In the genomic region with DNA sequence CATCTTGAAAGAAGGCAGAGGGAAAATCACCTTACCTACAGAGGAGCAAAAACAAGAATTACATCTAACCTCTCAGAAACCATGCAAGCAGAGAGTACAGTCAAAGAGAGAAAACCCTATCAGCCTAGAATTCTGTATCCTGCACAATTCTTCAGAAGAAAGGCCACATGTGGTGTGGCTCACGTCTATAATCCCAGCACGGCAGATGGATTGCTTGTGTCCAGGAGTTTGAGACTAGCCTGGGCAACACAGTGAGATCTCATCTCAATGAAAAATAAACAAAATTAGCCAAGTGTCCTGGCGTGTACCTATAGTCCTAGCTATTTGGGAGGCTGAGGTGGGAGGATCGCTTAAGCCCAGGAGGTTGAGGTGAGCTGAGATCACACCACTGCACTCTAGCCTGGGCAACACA, we compare ENCODE assay signal across 13 cellular contexts. TPM values are rescaled to one million over a fixed set of nuclear protein-coding genes. Genes with fewer than 3 reads are reported as not detected.
DNase-seq lines count a peak whose midpoint lies in the region; ATAC-seq and TF ChIP-seq lines count a peak whose summit lies in the region.
"Had no signal": no experiment of that assay in that cellular context is flagged by ENCODE, and none has a peak within 500 bp of the region (broad histone marks: within the 10 kb centered on the region; RNA-seq: fewer than 3 reads in every experiment).

No MANE protein-coding gene starts in this region.

- peak; percentile 25 to 73 for ATAC-seq in activated CD4-positive, CD25-positive, alpha-beta regulatory T cell treated with anti-CD3 and anti-CD28 coated beads, Interleukin-2, amount 50 U/mL, for 24 hours
- ATAC-seq in GM21390 (IDR thresholded peaks at IDR 0.05; ENCODE audit: unreplicated experiment) (peak; percentile 66), HG03097 (IDR thresholded peaks at IDR 0.05; ENCODE audit: low FRiP score, unreplicated experiment) (peak; percentile 45)
- no peak for ATAC-seq in effector memory CD8-positive, alpha-beta T cell (replicated peaks)
- ATAC-seq: CD8-positive, alpha-beta T cell; SK-N-SH treated with all-trans-retinoic acid at 6 μM for 48 hours had no signal

- intact Hi-C loops in stomach (cut with DNase I; ENCODE audit: low total_unique reads), result no loop called here

- H3K4me2 ChIP-seq in MM.1S (ENCODE audit: low read depth, low read length), result no peak overlapping the region

- H3K27ac ChIP-seq in MM.1S (ENCODE audit: low read length) (no peak overlapping the region), stomach (no peak overlapping the region)

- no peaks in the 10 kb centered on the region for H4K20me1 ChIP-seq in MM.1S (ENCODE audit: insufficient read depth, low read length)

- H3K9ac ChIP-seq in MM.1S (ENCODE audit: low read length), result no peak overlapping the region

- H3F3A ChIP-seq in MM.1S (ENCODE audit: insufficient read depth, low read length), result no peaks in the 10 kb centered on the region

- peak overlapping the region; percentile 30 to 58 for H3K27ac Mint-ChIP-seq in effector memory CD8-positive, alpha-beta T cell
- H3K27ac Mint-ChIP-seq: CD8-positive, alpha-beta T cell had no signal

- H3K4me1 ChIP-seq in MM.1S (ENCODE audit: low read length) (no peaks in the 10 kb centered on the region), stomach (peaks cover 0 to 34% (median 19%) of the 10 kb centered on the region in 4 donors)

- H2AFZ ChIP-seq in MM.1S (ENCODE audit: low read length), result no peak overlapping the region

- no peak for TF ChIP-seq EP300 in stomach (IDR thresholded peaks at IDR 0.05)

- H3K9me3 ChIP-seq in MM.1S (replicated peaks; ENCODE audit: insufficient read depth, low read length) (no peaks in the 10 kb centered on the region), stomach (no peaks in the 10 kb centered on the region)

- H3K27me3 ChIP-seq in MM.1S (replicated peaks; ENCODE audit: insufficient read depth, low read length) (no peaks in the 10 kb centered on the region), stomach (no peaks in the 10 kb centered on the region)

- no peak for DNase-seq in activated CD4-positive, CD25-positive, alpha-beta regulatory T cell treated with anti-CD3 and anti-CD28 coated beads, Interleukin-2, amount 50 U/mL, for 72 hours
- no peak for DNase-seq in effector memory CD8-positive, alpha-beta T cell
- DNase-seq in MM.1S (no peak), stomach (no peak), iPS-NIHi7 (ENCODE audit: extremely low spot score) (no peak)
- DNase-seq: CD8-positive, alpha-beta T cell; foreskin melanocyte; mammary epithelial cell; MV-4-11 had no signal

- H3K4me3 Mint-ChIP-seq in effector memory CD8-positive, alpha-beta T cell, result no peak overlapping the region
- H3K4me3 Mint-ChIP-seq: CD8-positive, alpha-beta T cell had no signal

- H3K4me3 ChIP-seq in MM.1S (ENCODE audit: low read length) (no peak overlapping the region), stomach (no peak overlapping the region)

- H3K4me1 Mint-ChIP-seq in effector memory CD8-positive, alpha-beta T cell (ENCODE audit: low read depth in 2 of 2), result peaks cover 10 to 19% of the 10 kb centered on the region in 2 donors

- H3K36me3 Mint-ChIP-seq in effector memory CD8-positive, alpha-beta T cell (ENCODE audit: insufficient read depth), result peaks cover 5% of the 10 kb centered on the region

- H3K27me3 Mint-ChIP-seq in effector memory CD8-positive, alpha-beta T cell, result no peaks in the 10 kb centered on the region

- H3K9me3 Mint-ChIP-seq in effector memory CD8-positive, alpha-beta T cell, result no peaks in the 10 kb centered on the region
- H3K9me3 Mint-ChIP-seq: CD8-positive, alpha-beta T cell had no signal

- H3K9me2 ChIP-seq in MM.1S (replicated peaks; ENCODE audit: insufficient read depth, low read length), result no peaks in the 10 kb centered on the region

- no peak for TF ChIP-seq POLR2A in stomach (IDR thresholded peaks at IDR 0.05)

- WGBS in stomach, 5 donors, result 73 to 89% (median 88%) methylated on average over 4 of the region's 4 CpGs

- H3K36me3 ChIP-seq in MM.1S (replicated peaks; ENCODE audit: insufficient read depth, low read length) (no peaks in the 10 kb centered on the region), stomach (peaks cover 4 to 13% (median 12%) of the 10 kb centered on the region in 4 donors)

- no peak for TF ChIP-seq CTCF in MM.1S (IDR thresholded peaks at IDR 0.05; ENCODE audit: low read length)
- no peak for TF ChIP-seq CTCF in stomach (IDR thresholded peaks at IDR 0.05)

- H3K79me2 ChIP-seq in MM.1S (ENCODE audit: low read length), result peaks cover 2% of the 10 kb centered on the region; the same call in 1 of the 2 replicates

RNA-seq across cellular contexts. Expression of a gene that starts 48.2 kb away (rescaled TPM):
- 10 to 100 TPM in 4 of 5 donors, 1 to 10 TPM in 1; 9.0 to 93.4 (median 16.5) TPM for total RNA-seq in stomach
- 10 to 100 TPM; 12.9 to 20.9 (median 14.3) TPM for polyA plus RNA-seq in stomach
